In genomic region chr16:29746518-29746917, GRCh38 we compare ENCODE assay signal across 1 cellular context.
TF ChIP-seq lines count a peak whose summit lies in the region.

No MANE protein-coding gene starts in this region.

TF ChIP-seq in GM12878, 131 proteins besides CTCF, POLR2A, EP300 and RAD21:
- TF ChIP-seq HDGF (IDR thresholded peaks at IDR 0.05), result peak; percentile 43; the same call in 1 of the 2 replicates
- TF ChIP-seq MTA3 (IDR thresholded peaks at IDR 0.05; ENCODE audit: borderline replicate concordance, low read length), result 0 out of 2 replicates have a peak, but pooled peaks have one; percentile 14
